In genomic region chr16:72664480-72665408, GRCh38 we compare ENCODE assay signal across 8 cellular contexts.
DNase-seq lines count a peak whose midpoint lies in the region; TF ChIP-seq lines count a peak whose summit lies in the region.

No MANE protein-coding gene starts in this region.

- WGBS in suprapubic skin: under 1% methylated on average over 51 of the region's 61 CpGs

- H3K4me3 ChIP-seq in GM06990 (replicated peaks; ENCODE audit: low read depth, low read length) (peak overlapping the region; percentile 84), suprapubic skin (peak overlapping the region; percentile 85)

- TF ChIP-seq EP300 in suprapubic skin (IDR thresholded peaks at IDR 0.05): no peak

- H3K27me3 ChIP-seq in GM06990 (replicated peaks; ENCODE audit: control insufficient read depth, insufficient read depth, low read length) (no peaks in the 10 kb centered on the region), suprapubic skin (no peaks in the 10 kb centered on the region)

- peak overlapping the region; percentile 100 for H3K4me3 Mint-ChIP-seq in HFFc6
- H3K4me3 Mint-ChIP-seq in activated naive CD4-positive, alpha-beta T cell treated with anti-CD3 and anti-CD28 coated beads, Interleukin-2, amount 10 ng/mL, durations not matched to agents 7 days and 5 days: peak overlapping the region; percentile 97

- H3K27ac ChIP-seq in suprapubic skin: peak overlapping the region; percentile 30

- no peaks in the 10 kb centered on the region for H3K27me3 Mint-ChIP-seq in HFFc6 (ENCODE audit: insufficient read depth)
- peaks cover 9% of the 10 kb centered on the region for H3K27me3 Mint-ChIP-seq in activated naive CD4-positive, alpha-beta T cell treated with anti-CD3 and anti-CD28 coated beads, Interleukin-2, amount 10 ng/mL, durations not matched to agents 7 days and 5 days

- peaks cover 14% of the 10 kb centered on the region for H3K4me1 ChIP-seq in suprapubic skin

- TF ChIP-seq CTCF in GM06990 (IDR thresholded peaks at IDR 0.05; ENCODE audit: insufficient read depth, low read length, poor library complexity, severe bottlenecking): no peak
- TF ChIP-seq CTCF in HFFc6 (IDR thresholded peaks at IDR 0.05): 0 out of 2 replicates have a peak, but pooled peaks have one; percentile 14
- no peak for TF ChIP-seq CTCF in suprapubic skin (IDR thresholded peaks at IDR 0.05)

- H3K36me3 ChIP-seq in GM06990 (ENCODE audit: control insufficient read depth, insufficient read depth, low read length): no peaks in the 10 kb centered on the region
- H3K36me3 ChIP-seq in suprapubic skin: no peaks in the 10 kb centered on the region

- CTCF ChIA-PET in activated naive CD4-positive, alpha-beta T cell treated with anti-CD3 and anti-CD28 coated beads, Interleukin-2, amount 10 ng/mL, durations not matched to agents 7 days and 5 days (lab: Charles Lee): no interaction called here

- H3K9me3 ChIP-seq in suprapubic skin: no peaks in the 10 kb centered on the region

- peak overlapping the region; percentile 100 for H3K27ac Mint-ChIP-seq in HFFc6
- peak overlapping the region; percentile 93 for H3K27ac Mint-ChIP-seq in activated naive CD4-positive, alpha-beta T cell treated with anti-CD3 and anti-CD28 coated beads, Interleukin-2, amount 10 ng/mL, durations not matched to agents 7 days and 5 days

- in situ Hi-C loops in SK-MEL-5 (cut with HindIII; ENCODE audit: low pct_unique_long_range_greater_than_20kb, low sequenced_read_pairs): no loop called here

- TF ChIP-seq POLR2A in suprapubic skin (IDR thresholded peaks at IDR 0.05): no peak

- peaks cover 43% of the 10 kb centered on the region for H3K4me1 Mint-ChIP-seq in HFFc6 (ENCODE audit: low read depth)
- H3K4me1 Mint-ChIP-seq in activated naive CD4-positive, alpha-beta T cell treated with anti-CD3 and anti-CD28 coated beads, Interleukin-2, amount 10 ng/mL, durations not matched to agents 7 days and 5 days: peaks cover 30% of the 10 kb centered on the region

- no peaks in the 10 kb centered on the region for H3K36me3 Mint-ChIP-seq in HFFc6 (ENCODE audit: low read depth)
- H3K36me3 Mint-ChIP-seq in activated naive CD4-positive, alpha-beta T cell treated with anti-CD3 and anti-CD28 coated beads, Interleukin-2, amount 10 ng/mL, durations not matched to agents 7 days and 5 days: peaks cover 4% of the 10 kb centered on the region

- no peaks in the 10 kb centered on the region for H3K9me3 Mint-ChIP-seq in HFFc6
- H3K9me3 Mint-ChIP-seq in activated naive CD4-positive, alpha-beta T cell treated with anti-CD3 and anti-CD28 coated beads, Interleukin-2, amount 10 ng/mL, durations not matched to agents 7 days and 5 days: no peaks in the 10 kb centered on the region

- DNase-seq in GM06990 (ENCODE audit: extremely low read depth, insufficient read length): peak; percentile 92
- peak; percentile 98 for DNase-seq in HFFc6
- peak; percentile 99 for DNase-seq in NAMALWA (ENCODE audit: low spot score)
- DNase-seq in SK-MEL-5 (ENCODE audit: low read depth, low spot score): peak; percentile 98
- DNase-seq in activated naive CD4-positive, alpha-beta T cell treated with anti-CD3 and anti-CD28 coated beads, Interleukin-2, amount 10 ng/mL, durations not matched to agents 7 days and 5 days: peak; percentile 97
- DNase-seq in globus pallidus (ENCODE audit: low spot score): peak; percentile 97
- DNase-seq in nucleus accumbens (lab: John Stamatoyannopoulos, UW): peak; percentile 32 to 97 (median 90)
- DNase-seq in suprapubic skin (ENCODE audit: low spot score in 2 of 2): peak; percentile 96

Comparison
In these comparisons a context has a peak if more than half of its experiments do, and no peak if none do; other contexts are left out.
1. Peak in every context shown above with its lines: DNase-seq, H3K4me3 ChIP-seq and H3K27ac ChIP-seq.